Comparison of ENCODE assay signal across 1 cellular context in genomic region chr7:134362587-134363483, GRCh38.
TF ChIP-seq lines count a peak whose summit lies in the region.

No MANE protein-coding gene starts in this region.

TF ChIP-seq in HepG2, 621 proteins besides CTCF, POLR2A, EP300 and RAD21 (continued from another document):
- TF ChIP-seq ZBTB21 (CRISPR knock-in tag; IDR thresholded peaks at IDR 0.05) (peak; percentile 47; the same call in 1 of the 2 replicates), ZNF350 (CRISPR knock-in tag; IDR thresholded peaks at IDR 0.05; ENCODE audit: borderline replicate concordance, low read depth) (no peak), NFATC3 (CRISPR knock-in tag; IDR thresholded peaks at IDR 0.05) (no peak), ZNF644 (CRISPR knock-in tag; IDR thresholded peaks at IDR 0.05; ENCODE audit: low read depth) (peak; percentile 78), KDM2A (CRISPR knock-in tag; IDR thresholded peaks at IDR 0.05; ENCODE audit: borderline replicate concordance, low read depth) (no peak; the same call in 1 of the 2 replicates), NFE2L2 (IDR thresholded peaks at IDR 0.05; ENCODE audit: low read length) (no peak), SMAD3 (CRISPR knock-in tag; IDR thresholded peaks at IDR 0.05) (peak; percentile 68; the same call in 1 of the 2 replicates), NFIC (IDR thresholded peaks at IDR 0.05; ENCODE audit: low read length) (no peak), FOXK1 (CRISPR knock-in tag; IDR thresholded peaks at IDR 0.05; ENCODE audit: borderline replicate concordance, low read depth) (peak; percentile 45; the same call in 1 of the 2 replicates), HMGA1 (CRISPR knock-in tag; conservative IDR thresholded peaks at IDR 0.05) (no peak), GFI1 (CRISPR knock-in tag; IDR thresholded peaks at IDR 0.05; ENCODE audit: borderline replicate concordance) (no peak), NCOA2 (CRISPR knock-in tag; IDR thresholded peaks at IDR 0.05) (peak; percentile 37; the same call in 1 of the 2 replicates), ZNF12 (CRISPR knock-in tag; IDR thresholded peaks at IDR 0.05) (0 out of 2 replicates have a peak, but pooled peaks have one; percentile 28), ZNF678 (CRISPR knock-in tag; IDR thresholded peaks at IDR 0.05) (no peak), DNMT3B (CRISPR knock-in tag; conservative IDR thresholded peaks at IDR 0.05) (no peak), ZMYM2 (CRISPR knock-in tag; IDR thresholded peaks at IDR 0.05) (no peak), KLF13 (CRISPR knock-in tag; IDR thresholded peaks at IDR 0.05) (no peak), ETV5 (CRISPR knock-in tag; IDR thresholded peaks at IDR 0.05; ENCODE audit: borderline replicate concordance) (no peak), YEATS4 (CRISPR knock-in tag; IDR thresholded peaks at IDR 0.05; ENCODE audit: borderline replicate concordance) (0 out of 2 replicates have a peak, but pooled peaks have one; percentile 13), PPARG (CRISPR knock-in tag; conservative IDR thresholded peaks at IDR 0.05) (no peak), ARID5B (CRISPR knock-in tag; IDR thresholded peaks at IDR 0.05) (peak; percentile 53; the same call in 1 of the 2 replicates), ATF1 (CRISPR knock-in tag; IDR thresholded peaks at IDR 0.05) (no peak), GPN1 (CRISPR knock-in tag; IDR thresholded peaks at IDR 0.05; ENCODE audit: borderline replicate concordance) (no peak), ZNF343 (CRISPR knock-in tag; IDR thresholded peaks at IDR 0.05) (0 out of 2 replicates have a peak, but pooled peaks have one; percentile 24), ATF7 (IDR thresholded peaks at IDR 0.05) (0 out of 2 replicates have a peak, but pooled peaks have one; percentile 12), ATF7 (CRISPR knock-in tag; IDR thresholded peaks at IDR 0.05) (no peak), ZNF224 (CRISPR knock-in tag; IDR thresholded peaks at IDR 0.05) (no peak), CSRNP1 (CRISPR knock-in tag; IDR thresholded peaks at IDR 0.05) (no peak), CREB1 (IDR thresholded peaks at IDR 0.05) (peak; percentile 18; the same call in 1 of the 2 replicates), CREB1 (CRISPR knock-in tag; IDR thresholded peaks at IDR 0.05) (peak; percentile 53), ZNF546 (CRISPR knock-in tag; conservative IDR thresholded peaks at IDR 0.05) (no peak), HHEX (CRISPR knock-in tag; IDR thresholded peaks at IDR 0.05) (no peak), NR3C1 (CRISPR knock-in tag; IDR thresholded peaks at IDR 0.05) (no peak), TIGD3 (CRISPR knock-in tag; IDR thresholded peaks at IDR 0.05; ENCODE audit: borderline replicate concordance) (no peak)
